24 cellular contexts compared by ENCODE assay signal in genomic region chr2:119982506-119982905, GRCh38.
"Had no signal": no experiment of that assay in that cellular context is flagged by ENCODE, and none has a peak within 500 bp of the region (broad histone marks: within the 10 kb centered on the region; RNA-seq: fewer than 3 reads in every experiment).

No MANE protein-coding gene starts in this region.

- H3K4me1 ChIP-seq: esophagus squamous epithelium, right atrium auricular region, spleen, tibial nerve had no signal

- DNase-seq: activated CD4-positive, alpha-beta T cell treated with anti-CD3 and anti-CD28 coated beads for 4 hours; activated CD4-positive, alpha-beta T cell treated with anti-CD3 and anti-CD28 coated beads, Interleukin-2, amount 50 U/mL, for 4 hours; activated effector memory CD4-positive, alpha-beta T cell treated with anti-CD3 and anti-CD28 coated beads, Interleukin-2, amount 50 U/mL, for 16 hours; activated naive CD4-positive, alpha-beta T cell treated with anti-CD3 and anti-CD28 coated beads for 36 hours; activated T-cell treated with anti-CD3 and anti-CD28 coated beads for 4 hours; amygdala; caudate nucleus; esophagus squamous epithelium; foreskin melanocyte; heart right ventricle; left ventricle myocardium superior; ovary; spleen; stimulated activated naive CD4-positive, alpha-beta T cell treated with Interleukin-2 at 50 U/mL for 16 hours; SW 1271; T-helper 9 cell had no signal

- H3K36me3 ChIP-seq: ovary, right atrium auricular region had no signal

- H3K27me3 ChIP-seq: esophagus squamous epithelium, heart right ventricle, ovary, right atrium auricular region, spleen, tibial nerve had no signal

- H3K4me3 ChIP-seq: esophagus squamous epithelium, heart right ventricle, ovary, right atrium auricular region, spleen, tibial nerve had no signal

- ATAC-seq: heart right ventricle, left ventricle myocardium superior had no signal

- H3K27ac Mint-ChIP-seq: activated naive CD4-positive, alpha-beta T cell treated with anti-CD3 and anti-CD28 coated beads for 36 hours; activated T-helper 1 cell treated with anti-CD3 and anti-CD28 coated beads, Interleukin-12 subunit alpha, Interleukin-12 subunit beta, Interleukin-2, Interleukin-4 antibody, amounts not matched to agents 30 ng/mL and 10 ng/mL and 1 ng/mL, durations not matched to agents 14 hours and 24 hours and 36 hours; dendritic cell treated with granulocyte-macrophage colony-stimulating factor and Interleukin-4, amounts not matched to agents 40 ng/mL and 50 ng/mL, for 4 days; T-helper 1 cell treated with Interleukin-12 subunit alpha and Interleukin-12 subunit beta and Interleukin-4 antibody, amounts not matched to agents 30 μg/mL and 1 μg/mL, for 36 hours had no signal

- H3K9me3 Mint-ChIP-seq: activated T-helper 1 cell treated with anti-CD3 and anti-CD28 coated beads, Interleukin-12 subunit alpha, Interleukin-12 subunit beta, Interleukin-2, Interleukin-4 antibody, amounts not matched to agents 30 ng/mL and 10 ng/mL and 1 ng/mL, durations not matched to agents 14 hours and 24 hours and 36 hours; dendritic cell treated with granulocyte-macrophage colony-stimulating factor and Interleukin-4, amounts not matched to agents 40 ng/mL and 50 ng/mL, for 4 days had no signal

- H3K4me3 Mint-ChIP-seq: activated naive CD4-positive, alpha-beta T cell treated with anti-CD3 and anti-CD28 coated beads for 36 hours; activated T-helper 1 cell treated with anti-CD3 and anti-CD28 coated beads, Interleukin-12 subunit alpha, Interleukin-12 subunit beta, Interleukin-2, Interleukin-4 antibody, amounts not matched to agents 30 ng/mL and 10 ng/mL and 1 ng/mL, durations not matched to agents 14 hours and 24 hours and 36 hours; dendritic cell treated with granulocyte-macrophage colony-stimulating factor and Interleukin-4, amounts not matched to agents 40 ng/mL and 50 ng/mL, for 4 days; T-helper 1 cell treated with Interleukin-12 subunit alpha and Interleukin-12 subunit beta and Interleukin-4 antibody, amounts not matched to agents 30 μg/mL and 1 μg/mL, for 36 hours had no signal

- H3K27ac ChIP-seq: epithelial cell of prostate, esophagus squamous epithelium, heart right ventricle, ovary, right atrium auricular region, spleen, tibial nerve, VCaP had no signal

- H3K9me3 ChIP-seq: esophagus squamous epithelium, heart right ventricle, ovary, right atrium auricular region, spleen, tibial nerve had no signal

- FAIRE-seq: islet of Langerhans had no signal

- H3K27me3 Mint-ChIP-seq: dendritic cell treated with granulocyte-macrophage colony-stimulating factor and Interleukin-4, amounts not matched to agents 40 ng/mL and 50 ng/mL, for 4 days had no signal
